In genomic region chr19:28386080-28386869, GRCh38 we compare ENCODE assay signal across 16 cellular contexts.
"Had no signal": no experiment of that assay in that cellular context is flagged by ENCODE, and none has a peak within 500 bp of the region (broad histone marks: within the 10 kb centered on the region; RNA-seq: fewer than 3 reads in every experiment).

No MANE protein-coding gene starts in this region.

- H3K36me3 ChIP-seq: lower lobe of right lung had no signal

- H3K4me1 Mint-ChIP-seq: brain, mesothelial cell of epicardium had no signal

- H2AFZ ChIP-seq: parathyroid adenoma had no signal

- H3K79me2 ChIP-seq: parathyroid adenoma had no signal

- H3K36me3 Mint-ChIP-seq: brain, mesothelial cell of epicardium had no signal

- DNase-seq: activated CD8-positive, alpha-beta memory T cell treated with anti-CD3 and anti-CD28 coated beads for 24 hours; activated naive CD4-positive, alpha-beta T cell treated with anti-CD3 and anti-CD28 coated beads, Interleukin-2, amount 50 U/mL, for 16 hours; amygdala; dorsolateral prefrontal cortex; hypothalamus; left cardiac atrium; lower lobe of right lung; retina; SK-N-SH; trophoblast cell had no signal

- H3K4me1 ChIP-seq: lower lobe of right lung, parathyroid adenoma had no signal

- H3K4me3 Mint-ChIP-seq: brain, mesothelial cell of epicardium had no signal

- H3K4me3 ChIP-seq: dorsolateral prefrontal cortex, lower lobe of right lung had no signal

- H3K27ac Mint-ChIP-seq: activated T-helper 2 cell treated with anti-CD3 and anti-CD28 coated beads, Interferon-gamma antibody, Interleukin-2, Interleukin-4, amounts not matched to agents 10 μg/mL and 5 μg/mL and 100 μg/mL, durations not matched to agents 14 hours and 24 hours and 36 hours; brain; mesothelial cell of epicardium had no signal

- H3K9me3 ChIP-seq: lower lobe of right lung, SK-N-SH had no signal

- H3K9me3 Mint-ChIP-seq: mesothelial cell of epicardium had no signal

- H3K9me2 ChIP-seq: SK-N-SH had no signal

- ATAC-seq: activated CD4-positive, CD25-positive, alpha-beta regulatory T cell treated with anti-CD3 and anti-CD28 coated beads, Interleukin-2, amount 50 U/mL, for 24 hours; esophagus mucosa; left cardiac atrium; lower lobe of right lung had no signal

- H3K27ac ChIP-seq: dorsolateral prefrontal cortex, lower lobe of right lung, parathyroid adenoma had no signal

- H3K4me2 ChIP-seq: SK-N-SH had no signal
